Comparison of ENCODE assay signal across 10 cellular contexts in the genomic region with DNA sequence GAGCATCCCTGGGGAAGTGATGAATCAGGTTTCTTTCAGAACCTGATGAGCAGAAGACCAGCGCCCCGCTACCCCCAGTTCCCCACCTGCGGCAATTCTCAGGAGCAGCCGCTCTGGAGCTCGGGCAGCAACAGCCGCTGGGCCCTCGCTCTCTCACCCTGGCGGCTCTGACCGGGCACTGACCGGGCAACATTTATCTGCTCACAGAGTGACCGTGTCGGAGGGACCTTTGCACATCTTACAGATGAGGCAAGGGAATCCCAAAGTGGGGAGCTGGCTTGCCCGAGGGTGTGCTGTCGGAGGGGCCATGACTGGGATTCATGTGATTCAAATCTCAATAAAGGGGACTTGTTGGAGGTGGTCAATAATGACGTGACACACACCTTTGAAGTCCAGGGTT. TPM values are rescaled to one million over a fixed set of nuclear protein-coding genes. Genes with fewer than 3 reads are reported as not detected.
"Had no signal": no experiment of that assay in that cellular context is flagged by ENCODE, and none has a peak within 500 bp of the region (broad histone marks: within the 10 kb centered on the region; RNA-seq: fewer than 3 reads in every experiment).

No MANE protein-coding gene starts in this region.

- H2AFZ ChIP-seq: GM23248 had no signal

- FAIRE-seq: HTR-8/SVneo had no signal

- DNase-seq: GM23248, GOT3, H7, HFFc6, KBM-7 had no signal

- H3K4me1 ChIP-seq: HAP-1 had no signal

- H3K4me3 ChIP-seq: GM23248, HAP-1 had no signal

- H3K9ac ChIP-seq: GM23248 had no signal

- H3K36me3 ChIP-seq: HAP-1 had no signal

- H3K9me3 ChIP-seq: HAP-1 had no signal

- H3K27ac ChIP-seq: GM23248 had no signal

RNA-seq across cellular contexts. Expression of gene KCNK16, which starts 26.2 kb away (rescaled TPM):
- total RNA-seq: GM23248, H4, H7, HFFc6, HT-29 had no signal
- polyA plus RNA-seq: GM23248, IgD-negative memory B cell had no signal

RNA-seq across cellular contexts. Expression of gene KCNK17, which starts 34.5 kb away (rescaled TPM):
- total RNA-seq: GM23248, H4, HFFc6 had no signal
- polyA plus RNA-seq: GM23248, IgD-negative memory B cell had no signal
